20 cellular contexts compared by ENCODE assay signal in the genomic region with DNA sequence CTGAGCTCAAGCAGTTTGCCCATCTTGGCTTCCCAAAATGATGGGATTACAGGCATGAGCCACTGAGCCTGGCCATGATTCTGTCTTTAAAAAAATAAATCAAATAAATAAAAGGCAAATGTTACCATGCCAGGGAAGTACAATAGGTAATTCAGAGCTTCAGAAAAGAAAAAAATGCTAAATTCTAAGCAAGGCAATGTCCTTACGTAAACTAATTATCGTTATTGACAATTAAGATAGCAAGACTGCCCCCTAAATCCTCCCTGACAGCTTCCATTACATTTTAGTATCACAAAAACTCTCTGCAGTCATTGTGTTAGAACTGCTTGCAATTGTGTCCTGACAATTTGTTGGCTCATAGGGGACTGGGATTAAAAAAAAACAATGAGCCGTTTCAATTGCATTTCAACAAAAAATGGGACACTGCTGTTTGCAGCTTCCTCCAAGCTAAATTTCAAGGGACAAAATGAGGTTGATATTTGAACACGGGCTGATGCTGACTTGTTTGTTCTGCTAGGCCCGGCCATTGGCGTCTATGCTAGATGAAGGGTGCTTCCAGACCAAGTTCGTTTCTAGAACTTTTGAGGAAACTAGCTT.
"Had no signal": no experiment of that assay in that cellular context is flagged by ENCODE, and none has a peak within 500 bp of the region (broad histone marks: within the 10 kb centered on the region; RNA-seq: fewer than 3 reads in every experiment).

No MANE protein-coding gene starts in this region.

- H3K36me3 Mint-ChIP-seq: activated CD4-positive, alpha-beta memory T cell treated with anti-CD3 and anti-CD28 coated beads for 36 hours; activated naive CD4-positive, alpha-beta T cell treated with anti-CD3 and anti-CD28 coated beads, Interleukin-2, amount 10 ng/mL, durations not matched to agents 7 days and 5 days; activated naive CD8-positive, alpha-beta T cell treated with anti-CD3 and anti-CD28 coated beads for 36 hours had no signal

- FAIRE-seq: K562 had no signal

- H3K9me3 Mint-ChIP-seq: activated CD4-positive, alpha-beta memory T cell treated with anti-CD3 and anti-CD28 coated beads for 36 hours; activated CD4-positive, alpha-beta T cell treated with anti-CD3 and anti-CD28 coated beads, Interleukin-2, amount 10 ng/mL, durations not matched to agents 7 days and 5 days; activated naive CD4-positive, alpha-beta T cell treated with anti-CD3 and anti-CD28 coated beads, Interleukin-2, amount 10 ng/mL, durations not matched to agents 7 days and 5 days; activated naive CD8-positive, alpha-beta T cell treated with anti-CD3 and anti-CD28 coated beads for 36 hours; activated T-helper 17 cell treated with anti-CD3 and anti-CD28 coated beads, Interleukin-2, amount 50 U/mL, for 72 hours had no signal

- ATAC-seq: activated T-helper 17 cell treated with anti-CD3 and anti-CD28 coated beads, Interleukin-2, amount 50 U/mL, for 72 hours; K562; PC-3 had no signal

- H3K4me3 Mint-ChIP-seq: activated CD4-positive, alpha-beta memory T cell treated with anti-CD3 and anti-CD28 coated beads for 36 hours; activated CD4-positive, alpha-beta T cell treated with anti-CD3 and anti-CD28 coated beads, Interleukin-2, amount 10 ng/mL, durations not matched to agents 7 days and 5 days; activated naive CD4-positive, alpha-beta T cell treated with anti-CD3 and anti-CD28 coated beads, Interleukin-2, amount 10 ng/mL, durations not matched to agents 7 days and 5 days; activated naive CD8-positive, alpha-beta T cell treated with anti-CD3 and anti-CD28 coated beads for 36 hours; activated T-helper 17 cell treated with anti-CD3 and anti-CD28 coated beads, Interleukin-2, amount 50 U/mL, for 72 hours had no signal

- H3K4me3 ChIP-seq: K562 had no signal

- H3K27ac Mint-ChIP-seq: activated CD4-positive, alpha-beta memory T cell treated with anti-CD3 and anti-CD28 coated beads for 36 hours; activated CD4-positive, alpha-beta T cell treated with anti-CD3 and anti-CD28 coated beads, Interleukin-2, amount 10 ng/mL, durations not matched to agents 7 days and 5 days; activated naive CD4-positive, alpha-beta T cell treated with anti-CD3 and anti-CD28 coated beads, Interleukin-2, amount 10 ng/mL, durations not matched to agents 7 days and 5 days; activated naive CD8-positive, alpha-beta T cell treated with anti-CD3 and anti-CD28 coated beads for 36 hours; activated T-helper 17 cell treated with anti-CD3 and anti-CD28 coated beads, Interleukin-2, amount 50 U/mL, for 72 hours had no signal

- H3K4me1 Mint-ChIP-seq: activated naive CD4-positive, alpha-beta T cell treated with anti-CD3 and anti-CD28 coated beads, Interleukin-2, amount 10 ng/mL, durations not matched to agents 7 days and 5 days; activated naive CD8-positive, alpha-beta T cell treated with anti-CD3 and anti-CD28 coated beads for 36 hours; activated T-helper 17 cell treated with anti-CD3 and anti-CD28 coated beads, Interleukin-2, amount 50 U/mL, for 72 hours had no signal

- H3K27me3 Mint-ChIP-seq: activated naive CD8-positive, alpha-beta T cell treated with anti-CD3 and anti-CD28 coated beads for 36 hours had no signal

- H3K27ac ChIP-seq: VCaP had no signal

- DNase-seq: activated CD4-positive, alpha-beta memory T cell treated with anti-CD3 and anti-CD28 coated beads for 36 hours; activated CD4-positive, alpha-beta T cell treated with anti-CD3 and anti-CD28 coated beads, Interleukin-2, amount 10 ng/mL, durations not matched to agents 7 days and 5 days; activated CD4-positive, CD25-positive, alpha-beta regulatory T cell; activated CD8-positive, alpha-beta memory T cell treated with anti-CD3 and anti-CD28 coated beads for 24 hours; activated gamma-delta T cell treated with Interleukin-2 at 50 U/mL for 16 hours; activated naive CD4-positive, alpha-beta T cell treated with anti-CD3 and anti-CD28 coated beads, Interleukin-2, amount 10 ng/mL, durations not matched to agents 7 days and 5 days; activated naive CD8-positive, alpha-beta T cell treated with anti-CD3 and anti-CD28 coated beads for 36 hours; activated T-cell treated with anti-CD3 and anti-CD28 coated beads, Interleukin-2, amount 50 U/mL, for 48 hours; Karpas-422; NCI-H1105 treated with DMSO at 0.1 percent for 48 hours; NCI-H1436 treated with DMSO at 0.1 percent for 48 hours; NCI-H187; NCI-H2081 treated with DMSO at 0.1 percent for 48 hours; NCI-H446; NCI-H524; PC-3; SHP77 treated with DMSO at 0.1 percent for 48 hours had no signal
